4 cellular contexts compared by ENCODE assay signal in genomic region chr2:129468879-129469278, GRCh38.
"Had no signal": no experiment of that assay in that cellular context is flagged by ENCODE, and none has a peak within 500 bp of the region (broad histone marks: within the 10 kb centered on the region; RNA-seq: fewer than 3 reads in every experiment).

No MANE protein-coding gene starts in this region.

- H3K27ac ChIP-seq: HL-60 had no signal

- H3K4me3 ChIP-seq: K562 had no signal

- DNase-seq: IMR-90, KBM-7 had no signal
